ENCODE assay signal across 15 cellular contexts in genomic region chr11:122690292-122690691, GRCh38. TPM values are rescaled to one million over a fixed set of nuclear protein-coding genes. Genes with fewer than 3 reads are reported as not detected.
DNase-seq lines count a peak whose midpoint lies in the region; ATAC-seq and TF ChIP-seq lines count a peak whose summit lies in the region.
"Had no signal": no experiment of that assay in that cellular context is flagged by ENCODE, and none has a peak within 500 bp of the region (broad histone marks: within the 10 kb centered on the region; RNA-seq: fewer than 3 reads in every experiment).

No MANE protein-coding gene starts in this region.

- peaks cover 94% of the 10 kb centered on the region for H3K79me2 ChIP-seq in Loucy (ENCODE audit: insufficient read depth, low read length)

- peaks cover 2% of the 10 kb centered on the region for H4K20me1 ChIP-seq in Loucy (ENCODE audit: insufficient read depth, low read length, poor library complexity, severe bottlenecking)

- peak overlapping the region; percentile 86 for H3K27ac Mint-ChIP-seq in activated CD4-positive, alpha-beta T cell treated with anti-CD3 and anti-CD28 coated beads, Interleukin-2, amount 10 ng/mL, durations not matched to agents 7 days and 5 days
- H3K27ac Mint-ChIP-seq in immature natural killer cell (peak overlapping the region; percentile 81 to 92 (median 91)), Caco-2 (ENCODE audit: unreplicated experiment) (no peak overlapping the region)
- H3K27ac Mint-ChIP-seq: GM23338 had no signal

- WGBS in esophagus squamous epithelium, 2 donors: 95 to 100% methylated on average over 2 to 3 of the region's 3 CpGs

- no peaks in the 10 kb centered on the region for H3K9me3 Mint-ChIP-seq in activated CD4-positive, alpha-beta T cell treated with anti-CD3 and anti-CD28 coated beads, Interleukin-2, amount 10 ng/mL, durations not matched to agents 7 days and 5 days
- no peaks in the 10 kb centered on the region for H3K9me3 Mint-ChIP-seq in immature natural killer cell
- no peaks in the 10 kb centered on the region for H3K9me3 Mint-ChIP-seq in Caco-2 (ENCODE audit: unreplicated experiment)
- H3K9me3 Mint-ChIP-seq: GM23338 had no signal

- CTCF ChIA-PET in activated CD4-positive, alpha-beta T cell treated with anti-CD3 and anti-CD28 coated beads, Interleukin-2, amount 10 ng/mL, durations not matched to agents 7 days and 5 days (lab: Charles Lee): interaction anchor here (1.0 to 1.4 kb wide), 4 partner anchors 25 to 74 kb away, joined by 3 to 4 read pairs (median 4); no protein-coding TSS in a partner anchor
- CTCF ChIA-PET in Caco-2 (lab: Charles Lee): no interaction called here

- DNase-seq in activated CD4-positive, alpha-beta T cell treated with anti-CD3 and anti-CD28 coated beads, Interleukin-2, amount 10 ng/mL, durations not matched to agents 7 days and 5 days: no peak
- no peak for DNase-seq in activated CD4-positive, alpha-beta T cell treated with anti-CD3 and anti-CD28 coated beads for 4 hours
- DNase-seq in immature natural killer cell (no peak), Caco-2 (no peak), esophagus squamous epithelium (lab: John Stamatoyannopoulos, UW) (no peak), tibial artery (no peak)
- no peak for DNase-seq in stimulated activated naive CD8-positive, alpha-beta T cell treated with anti-CD3 and anti-CD28 coated beads, Interleukin-15, Interleukin-2, amounts not matched to agents 100 U/mL and 50 U/mL, for 24 hours
- DNase-seq: activated CD4-positive, alpha-beta T cell treated with anti-CD3 and anti-CD28 coated beads for 48 hours; brain microvascular endothelial cell; GDM1; NCI-H446; Right ventricle myocardium superior had no signal

- H3K4me1 Mint-ChIP-seq in activated CD4-positive, alpha-beta T cell treated with anti-CD3 and anti-CD28 coated beads, Interleukin-2, amount 10 ng/mL, durations not matched to agents 7 days and 5 days: peaks cover 49% of the 10 kb centered on the region
- peaks cover 47 to 66% of the 10 kb centered on the region in 2 donors for H3K4me1 Mint-ChIP-seq in immature natural killer cell
- peaks cover 10% of the 10 kb centered on the region for H3K4me1 Mint-ChIP-seq in Caco-2 (ENCODE audit: low read depth, unreplicated experiment)

- TF ChIP-seq POLR2A in esophagus squamous epithelium (IDR thresholded peaks at IDR 0.05): no peak

- H3K9me3 ChIP-seq in Loucy (ENCODE audit: insufficient read depth, low read depth, low read length): no peaks in the 10 kb centered on the region
- no peaks in the 10 kb centered on the region for H3K9me3 ChIP-seq in Caco-2
- no peaks in the 10 kb centered on the region for H3K9me3 ChIP-seq in esophagus squamous epithelium
- H3K9me3 ChIP-seq in tibial artery: no peaks in the 10 kb centered on the region
- H3K9me3 ChIP-seq: A549 had no signal

- H2AFZ ChIP-seq in Loucy (ENCODE audit: low read length): no peak overlapping the region
- H2AFZ ChIP-seq: GM23338 had no signal

- intact Hi-C loops in Caco-2 (cut with micrococcal nuclease; ENCODE audit: unreplicated experiment): no loop called here
- intact Hi-C loops in esophagus squamous epithelium (cut with DNase I): no loop called here
- intact Hi-C loops in tibial artery (cut with DNase I; ENCODE audit: low total_unique reads): no loop called here

- H3K4me1 ChIP-seq in Loucy (ENCODE audit: insufficient read depth, low read length, poor library complexity, severe bottlenecking): peaks cover 77% of the 10 kb centered on the region
- H3K4me1 ChIP-seq in Caco-2: peaks cover 11% of the 10 kb centered on the region; the same call in 1 of the 2 replicates
- peaks cover 0 to 22% (median 6%) of the 10 kb centered on the region in 3 donors for H3K4me1 ChIP-seq in esophagus squamous epithelium
- H3K4me1 ChIP-seq in tibial artery: peaks cover 0 to 8% (median 0%) of the 10 kb centered on the region in 4 donors

- H3K27ac ChIP-seq in esophagus squamous epithelium (peak overlapping the region in 1 of 4 donors; percentile 64), tibial artery (no peak overlapping the region)

- H3K36me3 Mint-ChIP-seq in activated CD4-positive, alpha-beta T cell treated with anti-CD3 and anti-CD28 coated beads, Interleukin-2, amount 10 ng/mL, durations not matched to agents 7 days and 5 days (ENCODE audit: low read depth): peaks cover 5% of the 10 kb centered on the region
- H3K36me3 Mint-ChIP-seq in immature natural killer cell (peaks cover 0 to 9% (median 3%) of the 10 kb centered on the region in 3 donors), Caco-2 (ENCODE audit: insufficient read depth, unreplicated experiment) (no peaks in the 10 kb centered on the region)

- H3K4me3 ChIP-seq in Loucy (ENCODE audit: low read length, poor library complexity, severe bottlenecking) (peak overlapping the region; percentile 41), Caco-2 (ENCODE audit: low read depth, low read length) (no peak overlapping the region), esophagus squamous epithelium (no peak overlapping the region), tibial artery (no peak overlapping the region)
- H3K4me3 ChIP-seq: A549, GM23338 had no signal

- H3K9ac ChIP-seq in Loucy (ENCODE audit: low read depth, low read length, poor library complexity, severe bottlenecking): peak overlapping the region; percentile 81

- H3K4me3 Mint-ChIP-seq in activated CD4-positive, alpha-beta T cell treated with anti-CD3 and anti-CD28 coated beads, Interleukin-2, amount 10 ng/mL, durations not matched to agents 7 days and 5 days: no peak overlapping the region
- H3K4me3 Mint-ChIP-seq in immature natural killer cell (peak overlapping the region; percentile 53 to 82 (median 73)), Caco-2 (ENCODE audit: unreplicated experiment) (no peak overlapping the region)
- H3K4me3 Mint-ChIP-seq: GM23338 had no signal

- no TSS peak for BruUV-seq in Caco-2 (replicated peaks; lab: Mats Ljungman, UMichigan)

- H3K36me3 ChIP-seq in Loucy (ENCODE audit: insufficient read depth, low read length) (peaks cover 17% of the 10 kb centered on the region; the same call in 1 of the 2 replicates), Caco-2 (ENCODE audit: control insufficient read depth, insufficient read depth, low read length) (no peaks in the 10 kb centered on the region), esophagus squamous epithelium (no peaks in the 10 kb centered on the region), tibial artery (no peaks in the 10 kb centered on the region)
- H3K36me3 ChIP-seq: brain microvascular endothelial cell had no signal

- ATAC-seq in stimulated activated naive CD8-positive, alpha-beta T cell treated with anti-CD3 and anti-CD28 coated beads, Interleukin-15, Interleukin-2, amounts not matched to agents 100 U/mL and 50 U/mL, for 24 hours: peak; percentile 32
- ATAC-seq: A549 had no signal

- no peaks in the 10 kb centered on the region for H3K9me2 ChIP-seq in Loucy (replicated peaks; ENCODE audit: low read depth, low read length)

- peak overlapping the region; percentile 63 for H3K4me2 ChIP-seq in Loucy (ENCODE audit: low read depth, low read length, poor library complexity, severe bottlenecking)
- H3K4me2 ChIP-seq: GM23338 had no signal

- POLR2A ChIA-PET in activated CD4-positive, alpha-beta T cell treated with anti-CD3 and anti-CD28 coated beads, Interleukin-2, amount 10 ng/mL, durations not matched to agents 7 days and 5 days (lab: Charles Lee): no interaction called here
- POLR2A ChIA-PET in Caco-2 (lab: Charles Lee): no interaction called here

- H3K27me3 ChIP-seq in Loucy (ENCODE audit: insufficient read depth, low read length, poor library complexity, severe bottlenecking): no peaks in the 10 kb centered on the region
- no peaks in the 10 kb centered on the region for H3K27me3 ChIP-seq in Caco-2 (replicated peaks; ENCODE audit: control insufficient read depth, insufficient read depth, low read length)
- no peaks in the 10 kb centered on the region for H3K27me3 ChIP-seq in esophagus squamous epithelium
- no peaks in the 10 kb centered on the region for H3K27me3 ChIP-seq in tibial artery
- H3K27me3 ChIP-seq: brain microvascular endothelial cell had no signal

- TF ChIP-seq CTCF in Loucy (conservative IDR thresholded peaks at IDR 0.05; ENCODE audit: low read length) (no peak), Caco-2 (IDR thresholded peaks at IDR 0.05; ENCODE audit: insufficient read depth in 1 of 2, low read depth in 1 of 2, low read length in 1 of 2, severe bottlenecking in 1 of 2, unreplicated experiment in 1 of 2) (no peak), esophagus squamous epithelium (IDR thresholded peaks at IDR 0.05) (no peak), tibial artery (IDR thresholded peaks at IDR 0.05) (no peak)

- no peaks in the 10 kb centered on the region for H3K27me3 Mint-ChIP-seq in activated CD4-positive, alpha-beta T cell treated with anti-CD3 and anti-CD28 coated beads, Interleukin-2, amount 10 ng/mL, durations not matched to agents 7 days and 5 days
- H3K27me3 Mint-ChIP-seq in immature natural killer cell (ENCODE audit: low read depth in 3 of 3): peaks cover 0 to 2% (median 2%) of the 10 kb centered on the region in 3 donors
- H3K27me3 Mint-ChIP-seq in Caco-2 (ENCODE audit: insufficient read depth, unreplicated experiment): no peaks in the 10 kb centered on the region

- H3F3A ChIP-seq in Loucy (ENCODE audit: low read depth): peaks cover 2% of the 10 kb centered on the region; the same call in 1 of the 2 replicates

RNA-seq across cellular contexts. Expression of gene UBASH3B, which starts 34.8 kb away (rescaled TPM):
- total RNA-seq in activated CD4-positive, alpha-beta T cell treated with anti-CD3 and anti-CD28 coated beads, Interleukin-2, amount 10 ng/mL, durations not matched to agents 7 days and 5 days: 10 to 100 TPM; 15.2 to 15.8 TPM
- polyA plus RNA-seq in immature natural killer cell: 10 to 100 TPM in 1 of 3 donors, 1 to 10 TPM in 2; 7.5 to 17.5 (median 9.6) TPM
- total RNA-seq in Caco-2 (2022) (21.5 and 22.0 TPM in 2 replicates), esophagus squamous epithelium (10 to 100 TPM in 2 of 4 donors, 1 to 10 TPM in 2; 2.7 to 16.4 (median 9.7) TPM)

Comparison
In these comparisons a context has a peak if more than half of its experiments do, and no peak if none do; other contexts are left out.
1. H3K4me3 Mint-ChIP-seq: peak in immature natural killer cell (5 of 5); none in activated CD4-positive, alpha-beta T cell treated with anti-CD3 and anti-CD28 coated beads, Interleukin-2, amount 10 ng/mL, durations not matched to agents 7 days and 5 days (single experiment) and Caco-2 (single experiment).